ENCODE assay signal across 19 cellular contexts in the genomic region with DNA sequence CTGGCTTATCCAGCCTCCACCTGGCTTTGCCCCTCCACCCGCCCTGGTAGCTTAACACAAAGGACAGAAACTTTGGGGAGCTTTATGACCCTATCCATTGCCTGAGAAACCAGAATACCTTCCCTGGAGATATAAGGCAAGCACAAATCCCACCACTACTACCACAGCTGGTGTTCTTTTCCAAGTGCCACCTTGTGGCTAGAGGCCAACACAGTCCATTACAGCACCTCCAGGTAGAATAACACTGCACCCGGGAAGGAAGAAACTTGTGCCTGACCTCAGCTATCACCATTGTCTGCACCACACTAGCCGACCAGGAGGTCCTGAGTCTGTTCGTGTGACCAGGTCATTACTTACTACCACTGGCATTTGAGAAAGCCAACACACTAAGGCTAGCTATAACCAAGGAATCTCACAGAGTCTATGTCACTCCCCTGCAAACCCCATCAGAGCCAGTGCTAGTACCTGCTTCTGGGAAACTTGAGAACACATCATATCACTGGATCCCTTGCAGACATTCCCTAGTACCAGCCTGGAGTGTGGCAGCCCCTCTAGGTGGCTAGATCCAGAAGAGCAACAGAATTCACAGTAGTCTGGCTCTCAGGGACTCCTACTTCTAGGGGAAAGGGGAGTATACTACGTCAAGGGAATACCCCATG.
DNase-seq lines count a peak whose midpoint lies in the region; ATAC-seq and TF ChIP-seq lines count a peak whose summit lies in the region.
"Had no signal": no experiment of that assay in that cellular context is flagged by ENCODE, and none has a peak within 500 bp of the region (broad histone marks: within the 10 kb centered on the region; RNA-seq: fewer than 3 reads in every experiment).

No MANE protein-coding gene starts in this region.

- TF ChIP-seq CTCF in BE2C (IDR thresholded peaks at IDR 0.05; ENCODE audit: low read depth, low read length) (peak; percentile 39), GM12873 (IDR thresholded peaks at IDR 0.05; ENCODE audit: insufficient read depth, low read depth, low read length, missing control alignments) (peak; percentile 34), RWPE2 (IDR thresholded peaks at IDR 0.05; ENCODE audit: poor library complexity, severe bottlenecking) (peak; percentile 26), foreskin keratinocyte (conservative IDR thresholded peaks at IDR 0.05) (peak; percentile 36)

- no peaks in the 10 kb centered on the region for H3K36me3 Mint-ChIP-seq in activated T-helper 2 cell treated with anti-CD3 and anti-CD28 coated beads, Interferon-gamma antibody, Interleukin-2, Interleukin-4, amounts not matched to agents 10 μg/mL and 5 μg/mL and 100 μg/mL, durations not matched to agents 14 hours and 24 hours and 36 hours (ENCODE audit: low read depth)
- H3K36me3 Mint-ChIP-seq: activated naive CD8-positive, alpha-beta T cell treated with anti-CD3 and anti-CD28 coated beads, Interleukin-2, amount 10 ng/mL, durations not matched to agents 7 days and 5 days; immature natural killer cell; stimulated activated naive B cell treated with anti-CD40 and anti-IgM and Interleukin-4, amounts not matched to agents 10 μg/mL and 1 μg/mL and 100 μg/mL, for 72 hours had no signal

- no peak overlapping the region for H3K4me3 Mint-ChIP-seq in activated T-helper 2 cell treated with anti-CD3 and anti-CD28 coated beads, Interferon-gamma antibody, Interleukin-2, Interleukin-4, amounts not matched to agents 10 μg/mL and 5 μg/mL and 100 μg/mL, durations not matched to agents 14 hours and 24 hours and 36 hours (ENCODE audit: low read depth)
- H3K4me3 Mint-ChIP-seq: activated CD4-positive, alpha-beta T cell treated with anti-CD3 and anti-CD28 coated beads, Interleukin-2, amount 10 ng/mL, durations not matched to agents 24 days and 14 days; activated naive CD8-positive, alpha-beta T cell treated with anti-CD3 and anti-CD28 coated beads, Interleukin-2, amount 10 ng/mL, durations not matched to agents 7 days and 5 days; immature natural killer cell; stimulated activated naive B cell treated with anti-CD40 and anti-IgM and Interleukin-4, amounts not matched to agents 10 μg/mL and 1 μg/mL and 100 μg/mL, for 72 hours; type B pancreatic cell had no signal

- H3K27ac ChIP-seq in RWPE2 (ENCODE audit: poor library complexity, severe bottlenecking) = no peak overlapping the region
- no peak overlapping the region for H3K27ac ChIP-seq in foreskin keratinocyte

- no peaks in the 10 kb centered on the region for H3K4me1 Mint-ChIP-seq in activated T-helper 2 cell treated with anti-CD3 and anti-CD28 coated beads, Interferon-gamma antibody, Interleukin-2, Interleukin-4, amounts not matched to agents 10 μg/mL and 5 μg/mL and 100 μg/mL, durations not matched to agents 14 hours and 24 hours and 36 hours (ENCODE audit: low read depth)
- H3K4me1 Mint-ChIP-seq: activated CD4-positive, alpha-beta T cell treated with anti-CD3 and anti-CD28 coated beads, Interleukin-2, amount 10 ng/mL, durations not matched to agents 24 days and 14 days; activated naive CD8-positive, alpha-beta T cell treated with anti-CD3 and anti-CD28 coated beads, Interleukin-2, amount 10 ng/mL, durations not matched to agents 7 days and 5 days; immature natural killer cell; stimulated activated naive B cell treated with anti-CD40 and anti-IgM and Interleukin-4, amounts not matched to agents 10 μg/mL and 1 μg/mL and 100 μg/mL, for 72 hours had no signal

- peaks cover 8% of the 10 kb centered on the region for H3K27me3 ChIP-seq in BE2C
- H3K27me3 ChIP-seq in RWPE2 (ENCODE audit: insufficient read depth, poor library complexity, severe bottlenecking) = no peaks in the 10 kb centered on the region
- H3K27me3 ChIP-seq in foreskin keratinocyte = peaks cover 2% of the 10 kb centered on the region

- H3K9me3 ChIP-seq in BE2C = no peaks in the 10 kb centered on the region
- H3K9me3 ChIP-seq in RWPE2 (ENCODE audit: severe bottlenecking) = no peaks in the 10 kb centered on the region

- no peaks in the 10 kb centered on the region for H3K36me3 ChIP-seq in BE2C
- no peaks in the 10 kb centered on the region for H3K36me3 ChIP-seq in RWPE2 (ENCODE audit: low read depth)

- intact Hi-C loops in activated T-helper 2 cell treated with anti-CD3 and anti-CD28 coated beads, Interferon-gamma antibody, Interleukin-2, Interleukin-4, amounts not matched to agents 10 μg/mL and 5 μg/mL and 100 μg/mL, durations not matched to agents 14 hours and 24 hours and 36 hours (cut with micrococcal nuclease) = no loop called here

- no peaks in the 10 kb centered on the region for H3K9me3 Mint-ChIP-seq in activated T-helper 2 cell treated with anti-CD3 and anti-CD28 coated beads, Interferon-gamma antibody, Interleukin-2, Interleukin-4, amounts not matched to agents 10 μg/mL and 5 μg/mL and 100 μg/mL, durations not matched to agents 14 hours and 24 hours and 36 hours
- H3K9me3 Mint-ChIP-seq: activated CD4-positive, alpha-beta T cell treated with anti-CD3 and anti-CD28 coated beads, Interleukin-2, amount 10 ng/mL, durations not matched to agents 24 days and 14 days; immature natural killer cell had no signal

- no peaks in the 10 kb centered on the region for H3K4me1 ChIP-seq in BE2C
- H3K4me1 ChIP-seq in RWPE2 (ENCODE audit: insufficient read depth, poor library complexity, severe bottlenecking) = no peaks in the 10 kb centered on the region
- no peaks in the 10 kb centered on the region for H3K4me1 ChIP-seq in foreskin keratinocyte

- DNase-seq in BE2C (no peak), RWPE2 (ENCODE audit: low spot score) (no peak), foreskin keratinocyte (no peak)
- no peak for DNase-seq in activated T-helper 2 cell treated with anti-CD3 and anti-CD28 coated beads, Interferon-gamma antibody, Interleukin-2, Interleukin-4, amounts not matched to agents 10 μg/mL and 5 μg/mL and 100 μg/mL, durations not matched to agents 14 hours and 24 hours and 36 hours (ENCODE audit: low spot score)
- DNase-seq: activated CD4-positive, alpha-beta T cell treated with anti-CD3 and anti-CD28 coated beads, Interleukin-2, amount 10 ng/mL, durations not matched to agents 24 days and 14 days; activated naive CD8-positive, alpha-beta T cell treated with anti-CD3 and anti-CD28 coated beads, Interleukin-2, amount 10 ng/mL, durations not matched to agents 7 days and 5 days; activated T-cell treated with anti-CD3 and anti-CD28 coated beads for 4 hours; DMS153; foreskin melanocyte; NCI-H1694 treated with DMSO at 0.1 percent for 48 hours; NCI-H748 treated with DMSO at 0.1 percent for 48 hours; stimulated activated naive B cell treated with anti-CD40 and anti-IgM and Interleukin-4, amounts not matched to agents 10 μg/mL and 1 μg/mL and 100 μg/mL, for 72 hours had no signal

- no peak overlapping the region for H3K27ac Mint-ChIP-seq in activated T-helper 2 cell treated with anti-CD3 and anti-CD28 coated beads, Interferon-gamma antibody, Interleukin-2, Interleukin-4, amounts not matched to agents 10 μg/mL and 5 μg/mL and 100 μg/mL, durations not matched to agents 14 hours and 24 hours and 36 hours
- H3K27ac Mint-ChIP-seq: activated CD4-positive, alpha-beta T cell treated with anti-CD3 and anti-CD28 coated beads, Interleukin-2, amount 10 ng/mL, durations not matched to agents 24 days and 14 days; activated naive CD8-positive, alpha-beta T cell treated with anti-CD3 and anti-CD28 coated beads, Interleukin-2, amount 10 ng/mL, durations not matched to agents 7 days and 5 days; immature natural killer cell; stimulated activated naive B cell treated with anti-CD40 and anti-IgM and Interleukin-4, amounts not matched to agents 10 μg/mL and 1 μg/mL and 100 μg/mL, for 72 hours; type B pancreatic cell had no signal

- ATAC-seq in RWPE2 (ENCODE audit: low read depth) (peak; percentile 60), foreskin keratinocyte (no peak), GM18498 (IDR thresholded peaks at IDR 0.05; ENCODE audit: unreplicated experiment) (no peak), HG03159 (IDR thresholded peaks at IDR 0.05; ENCODE audit: unreplicated experiment) (no peak), HG03457 (IDR thresholded peaks at IDR 0.05; ENCODE audit: unreplicated experiment) (no peak)
- ATAC-seq: Right ventricle myocardium inferior; stimulated activated naive B cell treated with anti-CD40 and anti-IgM and Interleukin-4, amounts not matched to agents 10 μg/mL and 1 μg/mL and 100 μg/mL, for 72 hours had no signal

- H3K4me3 ChIP-seq in BE2C (ENCODE audit: low read depth, low read length) = no peak overlapping the region
- no peak overlapping the region for H3K4me3 ChIP-seq in RWPE2 (ENCODE audit: severe bottlenecking)

- peaks cover 10% of the 10 kb centered on the region for H3K27me3 Mint-ChIP-seq in activated T-helper 2 cell treated with anti-CD3 and anti-CD28 coated beads, Interferon-gamma antibody, Interleukin-2, Interleukin-4, amounts not matched to agents 10 μg/mL and 5 μg/mL and 100 μg/mL, durations not matched to agents 14 hours and 24 hours and 36 hours (ENCODE audit: low read depth)
